In the genomic region with DNA sequence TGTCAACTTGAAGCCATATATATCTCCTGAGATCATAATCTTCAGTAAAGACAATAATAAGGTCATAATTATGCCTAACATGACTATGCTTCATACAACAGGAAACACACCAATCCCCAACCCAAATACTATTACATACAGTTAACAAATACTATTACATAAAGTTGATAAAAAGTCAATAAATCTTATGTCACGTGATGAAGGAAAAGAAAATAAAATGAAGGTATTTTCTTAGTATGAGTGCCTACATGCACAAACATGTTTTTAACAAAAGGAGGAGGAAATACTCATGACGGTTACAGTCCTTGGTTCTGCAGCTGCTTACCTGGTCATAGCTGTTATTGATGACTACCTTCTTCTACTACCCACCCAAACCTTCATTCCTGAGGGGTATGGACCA, we compare ENCODE assay signal across 2 cellular contexts.
TF ChIP-seq lines count a peak whose summit lies in the region.

No MANE protein-coding gene starts in this region.

TF ChIP-seq in HepG2, 621 proteins besides CTCF, POLR2A, EP300 and RAD21:
- TF ChIP-seq ZNF260 (CRISPR knock-in tag; IDR thresholded peaks at IDR 0.05; ENCODE audit: borderline replicate concordance, low read depth) (no peak), ZNF205 (CRISPR knock-in tag; IDR thresholded peaks at IDR 0.05) (no peak), ZNF17 (CRISPR knock-in tag; IDR thresholded peaks at IDR 0.05) (no peak), RAD51 (IDR thresholded peaks at IDR 0.05; ENCODE audit: borderline replicate concordance) (peak; percentile 61; the same call in 1 of the 2 replicates), KLF16 (CRISPR knock-in tag; IDR thresholded peaks at IDR 0.05) (no peak), ZNF772 (CRISPR knock-in tag; IDR thresholded peaks at IDR 0.05) (no peak), ATAD3A (CRISPR knock-in tag; IDR thresholded peaks at IDR 0.05) (no peak), ELF3 (CRISPR knock-in tag; IDR thresholded peaks at IDR 0.05) (no peak)

TF ChIP-seq in K562, 482 proteins besides CTCF, POLR2A, EP300 and RAD21:
- TF ChIP-seq RAD51 (IDR thresholded peaks at IDR 0.05; ENCODE audit: borderline replicate concordance, low read depth) = 0 out of 2 replicates have a peak, but pooled peaks have one; percentile 11
- TF ChIP-seq FOXJ2 (tag; IDR thresholded peaks at IDR 0.05) = no peak
- TF ChIP-seq, protein P1, sequence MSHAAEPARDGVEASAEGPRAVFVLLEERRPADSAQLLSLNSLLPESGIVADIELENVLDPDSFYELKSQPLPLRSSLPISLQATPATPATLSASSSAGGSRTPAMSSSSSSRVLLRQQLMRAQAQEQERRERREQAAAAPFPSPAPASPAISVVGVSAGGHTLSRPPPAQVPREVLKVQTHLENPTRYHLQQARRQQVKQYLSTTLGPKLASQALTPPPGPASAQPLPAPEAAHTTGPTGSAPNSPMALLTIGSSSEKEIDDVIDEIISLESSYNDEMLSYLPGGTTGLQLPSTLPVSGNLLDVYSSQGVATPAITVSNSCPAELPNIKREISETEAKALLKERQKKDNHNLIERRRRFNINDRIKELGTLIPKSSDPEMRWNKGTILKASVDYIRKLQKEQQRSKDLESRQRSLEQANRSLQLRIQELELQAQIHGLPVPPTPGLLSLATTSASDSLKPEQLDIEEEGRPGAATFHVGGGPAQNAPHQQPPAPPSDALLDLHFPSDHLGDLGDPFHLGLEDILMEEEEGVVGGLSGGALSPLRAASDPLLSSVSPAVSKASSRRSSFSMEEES (CRISPR knock-in tag; IDR thresholded peaks at IDR 0.05) = peak; percentile 80
